19 cellular contexts compared by ENCODE assay signal in genomic region chr20:57767456-57767855, GRCh38.
"Had no signal": no experiment of that assay in that cellular context is flagged by ENCODE, and none has a peak within 500 bp of the region (broad histone marks: within the 10 kb centered on the region; RNA-seq: fewer than 3 reads in every experiment).

No MANE protein-coding gene starts in this region.

- H3K27ac ChIP-seq: dorsolateral prefrontal cortex, gastrocnemius medialis, lower lobe of right lung, ovary, right lobe of liver, thoracic aorta, tibial nerve, upper lobe of left lung had no signal

- DNase-seq: cortex of kidney; dorsolateral prefrontal cortex; effector CD4-positive, alpha-beta T cell; erythroblast; gastrocnemius medialis; left ventricle myocardium superior; lower lobe of right lung; naive thymus-derived CD8-positive, alpha-beta T cell; occipital lobe; ovary; posterior cingulate gyrus; right lobe of liver; small intestine; stimulated activated CD4-positive, alpha-beta T cell treated with anti-CD3 and anti-CD28 coated beads, Interleukin-15, amount 100 ng/mL, for 24 hours; stimulated activated CD4-positive, alpha-beta T cell treated with anti-CD3 and anti-CD28 coated beads, Interleukin-2, amount 100 ng/mL, for 48 hours; stimulated activated naive B cell treated with anti-CD40 and anti-IgM and Interleukin-4, amounts not matched to agents 10 μg/mL and 1 μg/mL and 100 μg/mL, for 72 hours; upper lobe of left lung had no signal
